ENCODE assay signal across 12 cellular contexts in genomic region chr5:52789867-52790266, GRCh38. TPM values are rescaled to one million over a fixed set of nuclear protein-coding genes. Genes with fewer than 3 reads are reported as not detected.
DNase-seq lines count a peak whose midpoint lies in the region; ATAC-seq and TF ChIP-seq lines count a peak whose summit lies in the region.
"Had no signal": no experiment of that assay in that cellular context is flagged by ENCODE, and none has a peak within 500 bp of the region (broad histone marks: within the 10 kb centered on the region; RNA-seq: fewer than 3 reads in every experiment).

No MANE protein-coding gene starts in this region.

- peaks cover 11% of the 10 kb centered on the region for H3K27me3 Mint-ChIP-seq in stimulated activated naive CD8-positive, alpha-beta T cell treated with anti-CD3 and anti-CD28 coated beads, Interleukin-15, Interleukin-2, amounts not matched to agents 100 ng/mL and 50 ng/mL, for 24 hours
- H3K27me3 Mint-ChIP-seq in osteocyte (ENCODE audit: unreplicated experiment) (no peaks in the 10 kb centered on the region), nephron progenitor cell (ENCODE audit: low read depth, poor library complexity) (peaks cover 19% of the 10 kb centered on the region)

- DNase-seq in stimulated activated naive CD8-positive, alpha-beta T cell treated with anti-CD3 and anti-CD28 coated beads, Interleukin-15, Interleukin-2, amounts not matched to agents 100 U/mL and 50 U/mL, for 24 hours = no peak
- DNase-seq in astrocyte of the spinal cord (ENCODE audit: low read depth, low spot score) (no peak), osteocyte (ENCODE audit: extremely low spot score, unreplicated experiment) (no peak), AG08396 (ENCODE audit: low spot score) (no peak), nephron progenitor cell (no peak), DMS53 treated with DMSO at 0.1 percent for 48 hours (lab: John Stamatoyannopoulos, UW; ENCODE audit: unreplicated experiment) (no peak)
- DNase-seq: activated CD4-positive, CD25-positive, alpha-beta regulatory T cell treated with anti-CD3 and anti-CD28 coated beads, Interleukin-2, amount 50 U/mL, for 72 hours; activated gamma-delta T cell treated with Interleukin-2 at 50 U/mL for 16 hours; mesendoderm; SHP77 treated with DMSO at 0.1 percent for 48 hours had no signal

- TF ChIP-seq CTCF in astrocyte of the spinal cord (IDR thresholded peaks at IDR 0.05; ENCODE audit: low read depth, low read length) (no peak), osteocyte (IDR thresholded peaks at IDR 0.05) (no peak), nephron progenitor cell (IDR thresholded peaks at IDR 0.05) (no peak)

- peaks cover 6% of the 10 kb centered on the region for H3K36me3 Mint-ChIP-seq in stimulated activated naive CD8-positive, alpha-beta T cell treated with anti-CD3 and anti-CD28 coated beads, Interleukin-15, Interleukin-2, amounts not matched to agents 100 ng/mL and 50 ng/mL, for 24 hours (ENCODE audit: low read depth)
- H3K36me3 Mint-ChIP-seq in osteocyte (ENCODE audit: unreplicated experiment) = peaks cover 18% of the 10 kb centered on the region
- H3K36me3 Mint-ChIP-seq in nephron progenitor cell (ENCODE audit: low read depth) = no peaks in the 10 kb centered on the region

- H3K27ac Mint-ChIP-seq in stimulated activated naive CD8-positive, alpha-beta T cell treated with anti-CD3 and anti-CD28 coated beads, Interleukin-15, Interleukin-2, amounts not matched to agents 100 ng/mL and 50 ng/mL, for 24 hours = peak overlapping the region; percentile 0
- H3K27ac Mint-ChIP-seq in osteocyte (ENCODE audit: unreplicated experiment) (peak overlapping the region; percentile 86), nephron progenitor cell (no peak overlapping the region)

- ATAC-seq in stimulated activated naive CD8-positive, alpha-beta T cell treated with anti-CD3 and anti-CD28 coated beads, Interleukin-15, Interleukin-2, amounts not matched to agents 100 U/mL and 50 U/mL, for 24 hours = no peak
- ATAC-seq in GM21786 (IDR thresholded peaks at IDR 0.05; ENCODE audit: unreplicated experiment) = no peak

- in situ Hi-C loops in astrocyte of the spinal cord (cut with HindIII; ENCODE audit: low sequenced_read_pairs) = no loop called here

- no peaks in the 10 kb centered on the region for H3K9me3 Mint-ChIP-seq in stimulated activated naive CD8-positive, alpha-beta T cell treated with anti-CD3 and anti-CD28 coated beads, Interleukin-15, Interleukin-2, amounts not matched to agents 100 ng/mL and 50 ng/mL, for 24 hours
- no peaks in the 10 kb centered on the region for H3K9me3 Mint-ChIP-seq in osteocyte (ENCODE audit: unreplicated experiment)
- peaks cover 4% of the 10 kb centered on the region for H3K9me3 Mint-ChIP-seq in nephron progenitor cell

- peak overlapping the region; percentile 67 for H3K4me3 ChIP-seq in astrocyte of the spinal cord (ENCODE audit: low read depth, low read length)

- H3K4me3 Mint-ChIP-seq in stimulated activated naive CD8-positive, alpha-beta T cell treated with anti-CD3 and anti-CD28 coated beads, Interleukin-15, Interleukin-2, amounts not matched to agents 100 ng/mL and 50 ng/mL, for 24 hours = peak overlapping the region; percentile 91
- H3K4me3 Mint-ChIP-seq in osteocyte (ENCODE audit: unreplicated experiment) (peak overlapping the region; percentile 96), nephron progenitor cell (no peak overlapping the region)

- H3K4me1 Mint-ChIP-seq in stimulated activated naive CD8-positive, alpha-beta T cell treated with anti-CD3 and anti-CD28 coated beads, Interleukin-15, Interleukin-2, amounts not matched to agents 100 ng/mL and 50 ng/mL, for 24 hours (ENCODE audit: low read depth) = peaks cover 44% of the 10 kb centered on the region
- H3K4me1 Mint-ChIP-seq in osteocyte (ENCODE audit: unreplicated experiment) (peaks cover 74% of the 10 kb centered on the region), nephron progenitor cell (peaks cover 22% of the 10 kb centered on the region)

RNA-seq across cellular contexts. Expression of gene ITGA1, which starts 2.2 kb away (rescaled TPM):
- total RNA-seq in osteocyte = 143 and 150 TPM in 2 replicates

RNA-seq across cellular contexts. Expression of gene PELO, which starts 2.2 kb away (rescaled TPM):
- 82.4 and 83.7 TPM in 2 replicates for total RNA-seq in osteocyte
